Comparison of ENCODE assay signal across 8 cellular contexts in genomic region chr17:4499431-4500187, GRCh38. TPM values are rescaled to one million over a fixed set of nuclear protein-coding genes. Genes with fewer than 3 reads are reported as not detected.
DNase-seq lines count a peak whose midpoint lies in the region; ATAC-seq and TF ChIP-seq lines count a peak whose summit lies in the region.
"Had no signal": no experiment of that assay in that cellular context is flagged by ENCODE, and none has a peak within 500 bp of the region (broad histone marks: within the 10 kb centered on the region; RNA-seq: fewer than 3 reads in every experiment).

No MANE protein-coding gene starts in this region.

- no TSS peak for BruUV-seq in PC-3 (replicated peaks; lab: Mats Ljungman, UMichigan)

- CTCF ChIA-PET in PC-3 (lab: Charles Lee): no interaction called here

- no peaks in the 10 kb centered on the region for H3K9me3 ChIP-seq in PC-3 (ENCODE audit: low read length)
- H3K9me3 ChIP-seq in mucosa of stomach (ENCODE audit: control insufficient read depth, low read length): no peaks in the 10 kb centered on the region

- H3K36me3 ChIP-seq in H7 (replicated peaks; ENCODE audit: control insufficient read depth, insufficient read depth, low read length) (no peaks in the 10 kb centered on the region), PC-3 (ENCODE audit: low read depth, low read length) (no peaks in the 10 kb centered on the region), mucosa of stomach (ENCODE audit: control insufficient read depth, insufficient read depth, low read length) (no peaks in the 10 kb centered on the region)

- H3K9me3 Mint-ChIP-seq in type B pancreatic cell: no peaks in the 10 kb centered on the region

- H4K20me1 ChIP-seq in PC-3 (ENCODE audit: low read length): no peaks in the 10 kb centered on the region

- H3K79me2 ChIP-seq in PC-3 (ENCODE audit: low read length): no peaks in the 10 kb centered on the region

- H3K4me1 Mint-ChIP-seq in type B pancreatic cell (ENCODE audit: unreplicated experiment): peaks cover 12% of the 10 kb centered on the region

- H2AFZ ChIP-seq in PC-3 (ENCODE audit: low read length): no peak overlapping the region

- POLR2A ChIA-PET in PC-3 (lab: Charles Lee; ENCODE audit: unreplicated experiment): no interaction called here

- ATAC-seq in PC-3: no peak
- no peak for ATAC-seq in GM18861 (IDR thresholded peaks at IDR 0.05; ENCODE audit: unreplicated experiment)

- H3K36me3 Mint-ChIP-seq in type B pancreatic cell: no peaks in the 10 kb centered on the region

- H3K27me3 ChIP-seq in H7 (ENCODE audit: control insufficient read depth, insufficient read depth, low read length) (peaks cover 45% of the 10 kb centered on the region), PC-3 (ENCODE audit: low read length) (peaks cover 12% of the 10 kb centered on the region; the same call in 1 of the 2 replicates), mucosa of stomach (ENCODE audit: control insufficient read depth, insufficient read depth, low read length) (peaks cover 21% of the 10 kb centered on the region)

- TF ChIP-seq CTCF in PC-3 (conservative IDR thresholded peaks at IDR 0.05; ENCODE audit: low read depth, low read length) (no peak), type B pancreatic cell (conservative IDR thresholded peaks at IDR 0.05) (no peak)

- H3K9ac ChIP-seq in PC-3 (ENCODE audit: low read length) (no peak overlapping the region), mucosa of stomach (ENCODE audit: low read length) (peak overlapping the region; percentile 65)
- H3K9ac ChIP-seq: KMS-11 had no signal

- H3K4me3 ChIP-seq in H7 (ENCODE audit: insufficient read depth, low read depth, low read length): peak overlapping the region; percentile 45
- peak overlapping the region; percentile 57 for H3K4me3 ChIP-seq in PC-3 (ENCODE audit: low read length)
- peak overlapping the region; percentile 25 for H3K4me3 ChIP-seq in mucosa of stomach (ENCODE audit: low read length)

- peak overlapping the region; percentile 73 for H3K4me2 ChIP-seq in PC-3 (ENCODE audit: low read length)
- H3K4me2 ChIP-seq: KMS-11 had no signal

- peaks cover 56% of the 10 kb centered on the region for H3K27me3 Mint-ChIP-seq in type B pancreatic cell

- no peaks in the 10 kb centered on the region for H3K9me2 ChIP-seq in PC-3 (replicated peaks; ENCODE audit: low read length)

- no peaks in the 10 kb centered on the region for H3F3A ChIP-seq in PC-3 (ENCODE audit: low read length, unreplicated experiment)

- DNase-seq in H7 (peak; percentile 89), PC-3 (no peak), ecto neural progenitor cell (ENCODE audit: low spot score) (peak; percentile 77), type B pancreatic cell (ENCODE audit: extremely low spot score, unreplicated experiment) (no peak), A172 (ENCODE audit: low spot score) (no peak)

- no peak overlapping the region for H3K27ac ChIP-seq in PC-3 (ENCODE audit: low read length)
- H3K27ac ChIP-seq: KMS-11 had no signal

- H3K4me3 Mint-ChIP-seq in type B pancreatic cell: peak overlapping the region; percentile 91

- intact Hi-C loops in PC-3 (cut with micrococcal nuclease): loop anchor here (10.0 kb wide), 1 partner anchor 75 kb away; no protein-coding TSS in a partner anchor

- peak overlapping the region; percentile 58 for H3K27ac Mint-ChIP-seq in type B pancreatic cell

- H3K4me1 ChIP-seq in PC-3 (ENCODE audit: insufficient read depth, low read length): peaks cover 28% of the 10 kb centered on the region
- H3K4me1 ChIP-seq in mucosa of stomach (ENCODE audit: control insufficient read depth, insufficient read depth, low read length): peaks cover 56% of the 10 kb centered on the region

RNA-seq across cellular contexts. Expression of gene SPNS2, which starts 0.9 kb away (rescaled TPM):
- total RNA-seq in H7 (2014; rRNA removed; shearing (Covaris generic)): 1.8 and 2.1 TPM in 2 replicates
- total RNA-seq in PC-3 (2014; rRNA removed) (2.6 and 7.9 TPM in 2 replicates), type B pancreatic cell (ENCODE audit: low replicate concordance) (16.1 and 36.7 TPM in 2 replicates)
- total RNA-seq in A172 (2014; rRNA removed; shearing (Covaris generic)): 28.3 and 28.5 TPM in 2 replicates

RNA-seq across cellular contexts. Expression of gene MYBBP1A, which starts 55.6 kb away (rescaled TPM):
- total RNA-seq in H7 (2014; rRNA removed; shearing (Covaris generic)): 140 and 149 TPM in 2 replicates
- total RNA-seq in PC-3 (2014; rRNA removed) (155 and 171 TPM in 2 replicates), type B pancreatic cell (ENCODE audit: low replicate concordance) (63.7 and 66.0 TPM in 2 replicates)
- total RNA-seq in A172 (2014; rRNA removed; shearing (Covaris generic)): 59.0 and 63.5 TPM in 2 replicates

Comparison
In these comparisons a context has a peak if more than half of its experiments do, and no peak if none do; other contexts are left out.
1. DNase-seq: peak in H7 (single experiment) and ecto neural progenitor cell (single experiment); none in PC-3 (single experiment), type B pancreatic cell (single experiment) and A172 (single experiment).
2. Peak in every context shown above with its lines, with median percentiles within 50 percentile points of each other: H3K4me3 ChIP-seq.